In genomic region chr17:82386256-82386831, GRCh38 we compare ENCODE assay signal across 17 cellular contexts. TPM values are rescaled to one million over a fixed set of nuclear protein-coding genes. Genes with fewer than 3 reads are reported as not detected.
DNase-seq lines count a peak whose midpoint lies in the region; ATAC-seq and TF ChIP-seq lines count a peak whose summit lies in the region.
"Had no signal": no experiment of that assay in that cellular context is flagged by ENCODE, and none has a peak within 500 bp of the region (broad histone marks: within the 10 kb centered on the region; RNA-seq: fewer than 3 reads in every experiment).

No MANE protein-coding gene starts in this region.

- WGBS in spleen, 5 donors: 52 to 70% (median 59%) methylated on average over 10 to 16 of the region's 17 CpGs

- intact Hi-C loops in left ventricle myocardium inferior (cut with micrococcal nuclease) (no loop called here), spleen (cut with DNase I; ENCODE audit: low total_unique reads) (no loop called here)

- H3K9ac ChIP-seq in neural progenitor cell: no peak overlapping the region
- H3K9ac ChIP-seq: BLaER1 had no signal

- TF ChIP-seq POLR2A in spleen (IDR thresholded peaks at IDR 0.05): no peak

- no peak overlapping the region for H2AFZ ChIP-seq in neural progenitor cell (replicated peaks)

- H3K4me1 ChIP-seq in left ventricle myocardium inferior: peaks cover 38% of the 10 kb centered on the region
- H3K4me1 ChIP-seq in neural progenitor cell: peaks cover 16% of the 10 kb centered on the region
- peaks cover 0 to 29% (median 5%) of the 10 kb centered on the region in 6 donors for H3K4me1 ChIP-seq in spleen
- H3K4me1 ChIP-seq: BLaER1 had no signal

- H3K27ac ChIP-seq in left ventricle myocardium inferior (replicated peaks) (no peak overlapping the region), neural progenitor cell (no peak overlapping the region), spleen (no peak overlapping the region)
- H3K27ac ChIP-seq: BLaER1 had no signal

- no peaks in the 10 kb centered on the region for H3K9me3 Mint-ChIP-seq in stimulated activated naive CD8-positive, alpha-beta T cell treated with anti-CD3 and anti-CD28 coated beads, Interleukin-15, amount 100 ng/mL, for 72 hours
- no peaks in the 10 kb centered on the region for H3K9me3 Mint-ChIP-seq in neural progenitor cell
- H3K9me3 Mint-ChIP-seq: CD8-positive, alpha-beta memory T cell had no signal

- DNase-seq in stimulated activated naive CD8-positive, alpha-beta T cell treated with anti-CD3 and anti-CD28 coated beads, Interleukin-15, amount 100 ng/mL, for 72 hours: no peak
- DNase-seq in stimulated activated naive CD8-positive, alpha-beta T cell treated with anti-CD3 and anti-CD28 coated beads, Interleukin-15, Interleukin-2, amounts not matched to agents 100 U/mL and 50 U/mL, for 24 hours: no peak
- DNase-seq in left ventricle myocardium inferior (peak; percentile 53), neural progenitor cell (ENCODE audit: low spot score) (no peak), spleen (no peak)
- DNase-seq: CD8-positive, alpha-beta memory T cell; DMS79 treated with DMSO at 0.1 percent for 48 hours; GOT3; MV-4-11; NCI-H1417 treated with DMSO at 0.1 percent for 48 hours; NCI-H2029; NCI-H2171 treated with DMSO at 0.1 percent for 48 hours; NCI-H446 treated with DMSO at 0.1 percent for 48 hours had no signal

- no peaks in the 10 kb centered on the region for H3K79me2 ChIP-seq in neural progenitor cell (ENCODE audit: low read depth)

- peaks cover 3% of the 10 kb centered on the region for H3K4me1 Mint-ChIP-seq in stimulated activated naive CD8-positive, alpha-beta T cell treated with anti-CD3 and anti-CD28 coated beads, Interleukin-15, amount 100 ng/mL, for 72 hours
- peaks cover 17% of the 10 kb centered on the region for H3K4me1 Mint-ChIP-seq in neural progenitor cell

- no peaks in the 10 kb centered on the region for H4K20me1 ChIP-seq in neural progenitor cell (ENCODE audit: low read depth)

- ATAC-seq in stimulated activated naive CD8-positive, alpha-beta T cell treated with anti-CD3 and anti-CD28 coated beads, Interleukin-15, amount 100 ng/mL, for 72 hours: peak; percentile 19
- no peak for ATAC-seq in stimulated activated naive CD8-positive, alpha-beta T cell treated with anti-CD3 and anti-CD28 coated beads, Interleukin-15, Interleukin-2, amounts not matched to agents 100 U/mL and 50 U/mL, for 24 hours
- no peak for ATAC-seq in GM19395 (IDR thresholded peaks at IDR 0.05; ENCODE audit: unreplicated experiment)
- ATAC-seq in GM18511 (IDR thresholded peaks at IDR 0.05; ENCODE audit: unreplicated experiment): no peak

- H3F3A ChIP-seq in neural progenitor cell (ENCODE audit: low read depth): peaks cover 10% of the 10 kb centered on the region

- TF ChIP-seq CTCF in left ventricle myocardium inferior (IDR thresholded peaks at IDR 0.05; ENCODE audit: borderline replicate concordance) (no peak), neural progenitor cell (IDR thresholded peaks at IDR 0.05) (no peak), spleen (IDR thresholded peaks at IDR 0.05 in 8 of 11, conservative IDR thresholded peaks at IDR 0.05 in 3 of 11) (no peak)

- H3K4me2 ChIP-seq in neural progenitor cell: peak overlapping the region; percentile 53
- H3K4me2 ChIP-seq: BLaER1 had no signal

- H3K4me3 ChIP-seq in left ventricle myocardium inferior: peak overlapping the region; percentile 23
- no peak overlapping the region for H3K4me3 ChIP-seq in neural progenitor cell
- H3K4me3 ChIP-seq in spleen: no peak overlapping the region
- H3K4me3 ChIP-seq: BLaER1 had no signal

- peaks cover 2% of the 10 kb centered on the region for H3K36me3 ChIP-seq in left ventricle myocardium inferior
- H3K36me3 ChIP-seq in neural progenitor cell: no peaks in the 10 kb centered on the region
- peaks cover 0 to 6% (median under 1%) of the 10 kb centered on the region in 6 donors for H3K36me3 ChIP-seq in spleen
- H3K36me3 ChIP-seq: BLaER1 had no signal

- peaks cover 3% of the 10 kb centered on the region for H3K36me3 Mint-ChIP-seq in neural progenitor cell

- no peak overlapping the region for H3K4me3 Mint-ChIP-seq in stimulated activated naive CD8-positive, alpha-beta T cell treated with anti-CD3 and anti-CD28 coated beads, Interleukin-15, amount 100 ng/mL, for 72 hours
- H3K4me3 Mint-ChIP-seq in neural progenitor cell: no peak overlapping the region
- H3K4me3 Mint-ChIP-seq: CD8-positive, alpha-beta memory T cell had no signal

- no peak overlapping the region for H3K27ac Mint-ChIP-seq in stimulated activated naive CD8-positive, alpha-beta T cell treated with anti-CD3 and anti-CD28 coated beads, Interleukin-15, amount 100 ng/mL, for 72 hours
- H3K27ac Mint-ChIP-seq in neural progenitor cell: no peak overlapping the region

- H3K27me3 Mint-ChIP-seq in stimulated activated naive CD8-positive, alpha-beta T cell treated with anti-CD3 and anti-CD28 coated beads, Interleukin-15, amount 100 ng/mL, for 72 hours: peaks cover 46% of the 10 kb centered on the region
- peaks cover 12% of the 10 kb centered on the region for H3K27me3 Mint-ChIP-seq in neural progenitor cell (ENCODE audit: insufficient read depth, low read depth)

- H3K9me3 ChIP-seq in left ventricle myocardium inferior (replicated peaks) (no peaks in the 10 kb centered on the region), neural progenitor cell (ENCODE audit: low read depth) (no peaks in the 10 kb centered on the region), spleen (no peaks in the 10 kb centered on the region)
- H3K9me3 ChIP-seq: BLaER1 had no signal

- peaks cover 41% of the 10 kb centered on the region for H3K27me3 ChIP-seq in left ventricle myocardium inferior (ENCODE audit: low read depth)
- H3K27me3 ChIP-seq in neural progenitor cell: no peaks in the 10 kb centered on the region
- peaks cover 0 to 60% (median 33%) of the 10 kb centered on the region in 7 donors for H3K27me3 ChIP-seq in spleen (replicated peaks in 1 of 7)

RNA-seq across cellular contexts. Expression of gene UTS2R, which starts 14.8 kb away (rescaled TPM):
- 1.4 TPM for total RNA-seq in left ventricle myocardium inferior
- 0.46 TPM in 1 of 2 replicates, not detected in the other for total RNA-seq in neural progenitor cell (ENCODE audit: low replicate concordance)
- total RNA-seq in spleen: 1 to 10 TPM in 1 of 7 donors, under 1 TPM in 4, not detected in 2; 0.26 to 3.1 (median 0.60) TPM
- polyA plus RNA-seq in spleen: not detected
- total RNA-seq: CD8-positive, alpha-beta memory T cell; G401 had no signal
- polyA plus RNA-seq: CD8-positive, alpha-beta memory T cell had no signal

RNA-seq across cellular contexts. Expression of gene TEX19, which starts 27.3 kb away (rescaled TPM):
- total RNA-seq in left ventricle myocardium inferior: not detected
- 0.19 TPM in 1 of 2 replicates, not detected in the other for total RNA-seq in neural progenitor cell (ENCODE audit: low replicate concordance)
- total RNA-seq in spleen: not detected
- not detected for polyA plus RNA-seq in spleen
- total RNA-seq: CD8-positive, alpha-beta memory T cell had no signal
- polyA plus RNA-seq: CD8-positive, alpha-beta memory T cell had no signal

RNA-seq across cellular contexts. Expression of gene HEXD, which starts 31.8 kb away (rescaled TPM):
- 14.1 TPM for total RNA-seq in left ventricle myocardium inferior
- 22.3 and 41.8 TPM in 2 replicates for total RNA-seq in neural progenitor cell (ENCODE audit: low replicate concordance)
- 10 to 100 TPM; 62.3 to 88.0 (median 73.5) TPM for total RNA-seq in spleen
- 100 to 1,000 TPM in 2 of 3 donors, 10 to 100 TPM in 1; 86.3 to 272 (median 257) TPM for polyA plus RNA-seq in spleen

RNA-seq across cellular contexts. Expression of gene OGFOD3, which starts 32.0 kb away (rescaled TPM):
- total RNA-seq in left ventricle myocardium inferior (28.0 TPM), neural progenitor cell (ENCODE audit: low replicate concordance) (26.8 and 34.2 TPM in 2 replicates), spleen (10 to 100 TPM; 21.3 to 28.1 (median 23.1) TPM)
- 10 to 100 TPM; 10.3 to 17.9 (median 12.9) TPM for polyA plus RNA-seq in spleen

RNA-seq across cellular contexts. Expression of gene SECTM1, which starts 52.8 kb away (rescaled TPM):
- total RNA-seq in left ventricle myocardium inferior (3.9 TPM), neural progenitor cell (ENCODE audit: low replicate concordance) (0.12 TPM in 1 of 2 replicates, not detected in the other), spleen (100 to 1,000 TPM in 1 of 7 donors, 10 to 100 TPM in 6; 55.6 to 141 (median 66.6) TPM)
- polyA plus RNA-seq in spleen: 10 to 100 TPM in 1 of 3 donors, 1 to 10 TPM in 2; 6.0 to 15.2 (median 7.0) TPM
